8 cellular contexts compared by ENCODE assay signal in genomic region chr20:63216041-63216848, GRCh38. TPM values are rescaled to one million over a fixed set of nuclear protein-coding genes. Genes with fewer than 3 reads are reported as not detected.
A peak's percentile ranks its signal among the peaks of the same experiment; 100 is the strongest.
DNase-seq lines count a peak whose midpoint lies in the region; ATAC-seq and TF ChIP-seq lines count a peak whose summit lies in the region.

TSS of gene YTHDF1 (minus strand) at chr20:63216131. CDS start at chr20:63215892, 239 bp downstream.

- peak; percentile 80 for ATAC-seq in GM21619 (IDR thresholded peaks at IDR 0.05; ENCODE audit: unreplicated experiment)

- no peak for TF ChIP-seq RAD21 in Ishikawa (IDR thresholded peaks at IDR 0.05; ENCODE audit: low read depth)

- H3K27ac ChIP-seq in epithelial cell of prostate: peak within 1 kb of the TSS; percentile 66

- no peak for TF ChIP-seq EP300 in Ishikawa (IDR thresholded peaks at IDR 0.05; ENCODE audit: borderline replicate concordance)

- DNase-seq in DMS153 (lab: John Stamatoyannopoulos, UW): peak; percentile 92
- peak; percentile 77 for DNase-seq in OCI-M2 (lab: John Stamatoyannopoulos, UW; ENCODE audit: unreplicated experiment)
- peak; percentile 87 for DNase-seq in activated T-cell treated with anti-CD3 and anti-CD28 coated beads for 4 hours
- peak; percentile 60 for DNase-seq in epithelial cell of prostate (ENCODE audit: low read depth, low spot score)
- peak; percentile 97 for DNase-seq in mucosa of gallbladder (ENCODE audit: low spot score)
- DNase-seq in stimulated activated CD8-positive, alpha-beta memory T cell treated with anti-CD3 and anti-CD28 coated beads, Interleukin-4, amount 100 ng/mL, for 24 hours (ENCODE audit: low read depth): peak; percentile 96

TF ChIP-seq in Ishikawa, 13 proteins besides CTCF, POLR2A, EP300 and RAD21:
- TF ChIP-seq FOXM1 (IDR thresholded peaks at IDR 0.05; ENCODE audit: borderline replicate concordance, low read depth) (no peak), EGR1 (IDR thresholded peaks at IDR 0.05) (peak; percentile 96), CREB1 (IDR thresholded peaks at IDR 0.05; ENCODE audit: low read depth) (no peak), CEBPB (IDR thresholded peaks at IDR 0.05) (no peak), USF1 (IDR thresholded peaks at IDR 0.05) (peak; percentile 97), NFIC (IDR thresholded peaks at IDR 0.05) (peak; percentile 25; the same call in 1 of the 2 replicates), MAX (IDR thresholded peaks at IDR 0.05) (peak; percentile 92), TCF12 (IDR thresholded peaks at IDR 0.05; ENCODE audit: low read depth) (peak; percentile 20; the same call in 1 of the 2 replicates), ZBTB7A (IDR thresholded peaks at IDR 0.05; ENCODE audit: low read depth) (0 out of 2 replicates have a peak, but pooled peaks have one; percentile 41), TAF1 (IDR thresholded peaks at IDR 0.05; ENCODE audit: low read depth) (peak; percentile 67; the same call in 1 of the 2 replicates), YY1 (IDR thresholded peaks at IDR 0.05; ENCODE audit: low read depth) (peak; percentile 89)

RNA-seq across cellular contexts. Expression of gene YTHDF1, which starts in this region (rescaled TPM):
- 40.8 TPM for total RNA-seq in mucosa of gallbladder

Comparison
In these comparisons a context has a peak if more than half of its experiments do, and no peak if none do; other contexts are left out.
1. Peak in every context shown above with its lines: DNase-seq, ATAC-seq and H3K27ac ChIP-seq.